15 cellular contexts compared by ENCODE assay signal in the genomic region with DNA sequence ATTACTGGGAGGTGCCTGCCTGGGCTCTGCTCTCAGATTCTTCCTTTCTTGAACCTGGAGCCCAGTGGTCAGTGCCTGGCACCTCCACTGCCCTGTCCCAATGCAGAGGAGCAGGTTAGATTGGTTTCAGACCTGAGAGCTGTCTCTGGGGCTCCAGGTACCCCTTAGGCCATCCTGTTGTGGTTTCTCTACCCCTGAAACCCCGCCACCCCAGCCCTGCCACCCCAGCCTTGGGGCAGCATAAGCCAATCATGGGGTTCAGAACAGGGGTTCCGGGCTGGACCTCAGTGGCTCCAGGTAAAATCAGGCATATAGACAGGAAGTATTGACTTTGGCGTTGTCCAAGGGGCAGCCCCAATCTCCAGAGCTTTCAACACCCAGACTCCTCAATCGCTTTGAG. TPM values are rescaled to one million over a fixed set of nuclear protein-coding genes. Genes with fewer than 3 reads are reported as not detected.
"Had no signal": no experiment of that assay in that cellular context is flagged by ENCODE, and none has a peak within 500 bp of the region (broad histone marks: within the 10 kb centered on the region; RNA-seq: fewer than 3 reads in every experiment).

No MANE protein-coding gene starts in this region.

- H3K4me1 ChIP-seq: prostate gland had no signal

- H3K27ac ChIP-seq: prostate gland, right lobe of liver had no signal

- H3K4me3 ChIP-seq: dorsolateral prefrontal cortex, heart right ventricle, pancreas, prostate gland, right lobe of liver, spleen had no signal

- H3K9me3 ChIP-seq: heart right ventricle, pancreas, prostate gland, right lobe of liver, spleen had no signal

- H3K27me3 ChIP-seq: dorsolateral prefrontal cortex, pancreas, right lobe of liver had no signal

- H3K36me3 ChIP-seq: heart right ventricle, pancreas, prostate gland, right lobe of liver, spleen had no signal

- DNase-seq: cortex of kidney; effector CD8-positive, alpha-beta T cell; heart right ventricle; kidney glomerular epithelial cell; mesendoderm; naive thymus-derived CD8-positive, alpha-beta T cell; right lobe of liver; spleen; stimulated activated CD4-positive, alpha-beta T cell treated with anti-CD3 and anti-CD28 coated beads, Interleukin-15, amount 100 ng/mL, for 24 hours; stimulated activated CD4-positive, alpha-beta T cell treated with anti-CD3 and anti-CD28 coated beads, Interleukin-1b, Interleukin-23, amount 100 ng/mL, for 48 hours; stimulated activated CD4-positive, alpha-beta T cell treated with anti-CD3 and anti-CD28 coated beads, Interleukin-4, amount 100 ng/mL, for 24 hours had no signal

RNA-seq across cellular contexts. Expression of gene SLC6A9, which starts 3.2 kb away (rescaled TPM):
- total RNA-seq: mononuclear cell had no signal
- polyA plus RNA-seq: naive thymus-derived CD8-positive, alpha-beta T cell had no signal
